28 cellular contexts compared by ENCODE assay signal in genomic region chr15:58918239-58918638, GRCh38. TPM values are rescaled to one million over a fixed set of nuclear protein-coding genes. Genes with fewer than 3 reads are reported as not detected.
DNase-seq lines count a peak whose midpoint lies in the region; ATAC-seq and TF ChIP-seq lines count a peak whose summit lies in the region.
"Had no signal": no experiment of that assay in that cellular context is flagged by ENCODE, and none has a peak within 500 bp of the region (broad histone marks: within the 10 kb centered on the region; RNA-seq: fewer than 3 reads in every experiment).

No MANE protein-coding gene starts in this region.

- H4K12ac ChIP-seq in trophoblast cell (ENCODE audit: low read depth, low read length) = no peak overlapping the region

- peaks cover 74 to 98% (median 95%) of the 10 kb centered on the region in 11 experiments for H3K36me3 ChIP-seq in BLaER1 treated with 17β-estradiol and CSF1 and Interleukin-3, amounts not matched to agents 10 nM and 100 nM
- peaks cover 18% of the 10 kb centered on the region for H3K36me3 ChIP-seq in Panc1 (ENCODE audit: control insufficient read depth, insufficient read depth, low read length)
- peaks cover 13 to 18% of the 10 kb centered on the region in 2 experiments for H3K36me3 ChIP-seq in trophoblast cell (ENCODE audit: control insufficient read depth in 1 of 2, insufficient read depth in 2 of 2, low read length in 2 of 2)
- H3K36me3 ChIP-seq: ovary had no signal

- in situ Hi-C loops in Panc1 (cut with HindIII; ENCODE audit: low pct_unique_long_range_greater_than_20kb, low sequenced_read_pairs) = no loop called here

- DNase-seq in Panc1 (ENCODE audit: low read depth, low spot score) (no peak), fibroblast of pulmonary artery (ENCODE audit: low read depth) (peak; percentile 80), trophoblast cell (peak; percentile 53 to 95), KG1 (lab: John Stamatoyannopoulos, UW) (no peak), HCEC 1CT (no peak), T1000 (lab: John Stamatoyannopoulos, UW) (no peak)
- DNase-seq: activated CD4-positive, alpha-beta T cell treated with anti-CD3 and anti-CD28 coated beads for 36 hours; activated naive CD4-positive, alpha-beta T cell treated with anti-CD3 and anti-CD28 coated beads for 36 hours; activated T-cell treated with anti-CD3 and anti-CD28 coated beads, Interleukin-2, amount 50 U/mL, for 4 hours; anterior cingulate cortex; central memory CD4-positive, alpha-beta T cell; DMS 273 treated with DMSO at 0.1 percent for 48 hours; dorsolateral prefrontal cortex; foreskin melanocyte; GF-D8; Kasumi-1; left colon; naive thymus-derived CD4-positive, alpha-beta T cell; NCI-H1048; NCI-H187; NCI-H748 treated with DMSO at 0.1 percent for 48 hours; ovary; right lobe of liver; stimulated activated CD4-positive, alpha-beta T cell treated with anti-CD3 and anti-CD28 coated beads, Interleukin-15, amount 100 ng/mL, for 24 hours had no signal

- H3K27ac ChIP-seq in BLaER1 treated with 17β-estradiol and CSF1 and Interleukin-3, amounts not matched to agents 10 nM and 100 nM = peak overlapping the region in 4 of 11 experiments; percentile 17 to 30 (median 28); a peak in 5 of 22 replicates
- H3K27ac ChIP-seq in Panc1 (ENCODE audit: low read length) = 0 out of 2 replicates have a peak overlapping the region, but pooled peaks have one; percentile 7
- no peak overlapping the region for H3K27ac ChIP-seq in trophoblast cell (ENCODE audit: low read depth, low read length)
- H3K27ac ChIP-seq: dorsolateral prefrontal cortex, epithelial cell of prostate, ovary, right lobe of liver had no signal

- peak overlapping the region in 6 of 11 experiments; percentile 7 to 58 (median 50); a peak in 8 of 22 replicates for H3K4me2 ChIP-seq in BLaER1 treated with 17β-estradiol and CSF1 and Interleukin-3, amounts not matched to agents 10 nM and 100 nM
- no peak overlapping the region for H3K4me2 ChIP-seq in trophoblast cell (ENCODE audit: low read length)

- no peaks in the 10 kb centered on the region for H3K79me1 ChIP-seq in trophoblast cell (ENCODE audit: low read length)

- H2AK5ac ChIP-seq in trophoblast cell (ENCODE audit: low read length) = no peak overlapping the region

- WGBS in trophoblast cell (ENCODE audit: extremely low coverage, insufficient coverage, insufficient read length) = no CpG with 5 or more reads among the region's 5 CpGs

- intact Hi-C loops in Panc1 (cut with micrococcal nuclease; ENCODE audit: unreplicated experiment) = no loop called here

- H4K91ac ChIP-seq in trophoblast cell (ENCODE audit: low read depth, low read length) = no peak overlapping the region

- TSS peak; percentile 28 for BruUV-seq in Panc1 (replicated peaks; lab: Mats Ljungman, UMichigan)

- no peak overlapping the region for H3K23ac ChIP-seq in trophoblast cell (ENCODE audit: low read length)

- H4K8ac ChIP-seq in trophoblast cell (ENCODE audit: low read depth, low read length) = no peak overlapping the region

- H2BK120ac ChIP-seq in trophoblast cell (ENCODE audit: insufficient read depth, low read length, poor library complexity) = no peak overlapping the region

- H3K79me2 ChIP-seq in trophoblast cell (ENCODE audit: control insufficient read depth, insufficient read depth, low read length, poor library complexity) = peaks cover 3% of the 10 kb centered on the region

- H3K14ac ChIP-seq in trophoblast cell (ENCODE audit: low read length) = no peak overlapping the region

- no peaks in the 10 kb centered on the region for H3K9me3 ChIP-seq in BLaER1 treated with 17β-estradiol and CSF1 and Interleukin-3, amounts not matched to agents 10 nM and 100 nM (replicated peaks in 1 of 11)
- H3K9me3 ChIP-seq in Panc1 (ENCODE audit: control insufficient read depth, insufficient read depth, low read depth, low read length) = no peaks in the 10 kb centered on the region
- no peaks in the 10 kb centered on the region for H3K9me3 ChIP-seq in trophoblast cell (ENCODE audit: insufficient read depth, low read depth, low read length)
- H3K9me3 ChIP-seq: ovary, right lobe of liver had no signal

- peaks cover 0 to 37% (median 26%) of the 10 kb centered on the region in 10 experiments; a peak in 15 of 20 replicates for H3K4me1 ChIP-seq in BLaER1 treated with 17β-estradiol and CSF1 and Interleukin-3, amounts not matched to agents 10 nM and 100 nM
- peaks cover 7% of the 10 kb centered on the region; the same call in 1 of the 2 replicates for H3K4me1 ChIP-seq in Panc1 (ENCODE audit: control insufficient read depth, insufficient read depth, low read length)
- peaks cover 0 to 3% of the 10 kb centered on the region in 2 experiments for H3K4me1 ChIP-seq in trophoblast cell (ENCODE audit: control insufficient read depth in 1 of 2, insufficient read depth in 2 of 2, low read length in 2 of 2)
- H3K4me1 ChIP-seq: right lobe of liver had no signal

- no peak overlapping the region for H3K18ac ChIP-seq in trophoblast cell (ENCODE audit: low read length)

- no peak overlapping the region for H2BK5ac ChIP-seq in trophoblast cell (ENCODE audit: low read depth, low read length, poor library complexity)

- CTCF ChIA-PET in Panc1 (lab: Charles Lee) = no interaction called here

- no peak overlapping the region; a peak in 1 of 22 replicates for H3K9ac ChIP-seq in BLaER1 treated with 17β-estradiol and CSF1 and Interleukin-3, amounts not matched to agents 10 nM and 100 nM
- no peak overlapping the region for H3K9ac ChIP-seq in trophoblast cell (ENCODE audit: low read length)

- POLR2A ChIA-PET in Panc1 (lab: Charles Lee) = interaction anchor here (0.7 kb wide), 1 partner anchor 12 kb away, joined by 3 read pairs; no protein-coding TSS in a partner anchor

- no peak overlapping the region for H2BK12ac ChIP-seq in trophoblast cell (ENCODE audit: low read length)

- ATAC-seq in Panc1 (peak; percentile 55; the same call in 1 of the 2 replicates), HG03095 (IDR thresholded peaks at IDR 0.05; ENCODE audit: unreplicated experiment) (no peak)
- ATAC-seq: activated CD4-positive, alpha-beta T cell treated with anti-CD3 and anti-CD28 coated beads for 36 hours; activated T-cell treated with anti-CD3 and anti-CD28 coated beads, Interleukin-2, amount 50 U/mL, for 4 hours; left colon; naive thymus-derived CD4-positive, alpha-beta T cell; right lobe of liver; Right ventricle myocardium inferior had no signal

- no peak overlapping the region for H3K4me3 ChIP-seq in BLaER1 treated with 17β-estradiol and CSF1 and Interleukin-3, amounts not matched to agents 10 nM and 100 nM
- H3K4me3 ChIP-seq in Panc1 (ENCODE audit: low read depth in 2 of 2, low read length in 2 of 2) (no peak overlapping the region), fibroblast of pulmonary artery (replicated peaks; ENCODE audit: low read depth, low read length) (peak overlapping the region; percentile 27), trophoblast cell (ENCODE audit: low read depth, low read length) (no peak overlapping the region)
- H3K4me3 ChIP-seq: dorsolateral prefrontal cortex, ovary, right lobe of liver had no signal

- peaks cover 62 to 97% (median 89%) of the 10 kb centered on the region in 11 experiments; a peak in 21 of 22 replicates for H4K20me1 ChIP-seq in BLaER1 treated with 17β-estradiol and CSF1 and Interleukin-3, amounts not matched to agents 10 nM and 100 nM

- no peaks in the 10 kb centered on the region for H3K27me3 ChIP-seq in BLaER1 treated with 17β-estradiol and CSF1 and Interleukin-3, amounts not matched to agents 10 nM and 100 nM
- no peaks in the 10 kb centered on the region for H3K27me3 ChIP-seq in Panc1 (ENCODE audit: control insufficient read depth, insufficient read depth, low read length)
- no peaks in the 10 kb centered on the region for H3K27me3 ChIP-seq in trophoblast cell (ENCODE audit: insufficient read depth, low read length)
- H3K27me3 ChIP-seq: dorsolateral prefrontal cortex, ovary, right lobe of liver had no signal

- H3K4ac ChIP-seq in trophoblast cell (ENCODE audit: low read depth, low read length) = no peak overlapping the region

- H2AFZ ChIP-seq in trophoblast cell (ENCODE audit: insufficient read depth, low read length, poor library complexity) = no peak overlapping the region

- TF ChIP-seq CTCF in Panc1 (IDR thresholded peaks at IDR 0.05) (no peak), fibroblast of pulmonary artery (IDR thresholded peaks at IDR 0.05; ENCODE audit: low read length, missing control alignments) (no peak)

RNA-seq across cellular contexts. Expression of gene SLTM, which starts 15.2 kb away (rescaled TPM):
- total RNA-seq in Panc1 (2021; ENCODE audit: unreplicated experiment) = 75.7 TPM
- polyA plus RNA-seq in Panc1 (2012; ENCODE audit: insufficient read length) = 88.4 TPM
- 131 and 134 TPM in 2 replicates for polyA plus RNA-seq in trophoblast cell (2013)

Comparison
In these comparisons a context has a peak if more than half of its experiments do, and no peak if none do; other contexts are left out.
1. DNase-seq: peak in fibroblast of pulmonary artery (single experiment) and trophoblast cell (2 of 2); none in Panc1 (single experiment), KG1 (single experiment), HCEC 1CT (single experiment) and T1000 (single experiment).